10 cellular contexts compared by ENCODE assay signal in genomic region chr22:47918276-47918928, GRCh38.
A peak's percentile ranks its signal among the peaks of the same experiment; 100 is the strongest.
DNase-seq lines count a peak whose midpoint lies in the region; ATAC-seq and TF ChIP-seq lines count a peak whose summit lies in the region.
"Had no signal": no experiment of that assay in that cellular context is flagged by ENCODE, and none has a peak within 500 bp of the region (broad histone marks: within the 10 kb centered on the region; RNA-seq: fewer than 3 reads in every experiment).

No MANE protein-coding gene starts in this region.

- peaks cover 8% of the 10 kb centered on the region; the same call in 1 of the 2 replicates for H3F3A ChIP-seq in DOHH2 (ENCODE audit: control insufficient read depth, insufficient read depth)

- no peaks in the 10 kb centered on the region for H3K27me3 ChIP-seq in DOHH2 (ENCODE audit: control insufficient read depth, low read length)

- H3K36me3 ChIP-seq in DOHH2 (ENCODE audit: control insufficient read depth, low read length), result peaks cover 13% of the 10 kb centered on the region; the same call in 1 of the 2 replicates

- H3K4me3 Mint-ChIP-seq in activated CD4-positive, alpha-beta memory T cell treated with anti-CD3 and anti-CD28 coated beads for 36 hours, result no peak overlapping the region
- H3K4me3 Mint-ChIP-seq in memory B cell, result no peak overlapping the region

- TF ChIP-seq CTCF in DOHH2 (IDR thresholded peaks at IDR 0.05; ENCODE audit: low read depth, low read length, poor library complexity, severe bottlenecking), result no peak

- peak overlapping the region; percentile 91 for H3K27ac ChIP-seq in DOHH2 (ENCODE audit: low read depth, low read length)
- H3K27ac ChIP-seq: C4-2B had no signal

- no peaks in the 10 kb centered on the region for H3K27me3 Mint-ChIP-seq in activated CD4-positive, alpha-beta memory T cell treated with anti-CD3 and anti-CD28 coated beads for 36 hours
- H3K27me3 Mint-ChIP-seq in memory B cell, result peaks cover 2% of the 10 kb centered on the region

- H3K9me2 ChIP-seq in DOHH2 (replicated peaks; ENCODE audit: control insufficient read depth, low read length), result no peaks in the 10 kb centered on the region

- no peak overlapping the region for H3K27ac Mint-ChIP-seq in activated CD4-positive, alpha-beta memory T cell treated with anti-CD3 and anti-CD28 coated beads for 36 hours
- H3K27ac Mint-ChIP-seq in memory B cell, result no peak overlapping the region

- CTCF ChIA-PET in activated CD4-positive, alpha-beta memory T cell treated with anti-CD3 and anti-CD28 coated beads for 36 hours (lab: Charles Lee), result no interaction called here

- peak overlapping the region; percentile 74 for H3K4me2 ChIP-seq in DOHH2 (ENCODE audit: low read length)

- no peaks in the 10 kb centered on the region for H3K9me3 Mint-ChIP-seq in activated CD4-positive, alpha-beta memory T cell treated with anti-CD3 and anti-CD28 coated beads for 36 hours
- H3K9me3 Mint-ChIP-seq in memory B cell, result no peaks in the 10 kb centered on the region

- no peaks in the 10 kb centered on the region for H3K36me3 Mint-ChIP-seq in activated CD4-positive, alpha-beta memory T cell treated with anti-CD3 and anti-CD28 coated beads for 36 hours
- no peaks in the 10 kb centered on the region for H3K36me3 Mint-ChIP-seq in memory B cell

- POLR2A ChIA-PET in activated CD4-positive, alpha-beta memory T cell treated with anti-CD3 and anti-CD28 coated beads for 36 hours (lab: Charles Lee), result no interaction called here

- intact Hi-C loops in activated CD4-positive, alpha-beta memory T cell treated with anti-CD3 and anti-CD28 coated beads for 36 hours (cut with micrococcal nuclease), result no loop called here

- peaks cover 7% of the 10 kb centered on the region for H3K4me1 Mint-ChIP-seq in activated CD4-positive, alpha-beta memory T cell treated with anti-CD3 and anti-CD28 coated beads for 36 hours (ENCODE audit: low read depth)
- H3K4me1 Mint-ChIP-seq in memory B cell, result peaks cover 5% of the 10 kb centered on the region

- H4K20me1 ChIP-seq in DOHH2 (ENCODE audit: control insufficient read depth, insufficient read depth, low read depth, low read length), result no peaks in the 10 kb centered on the region

- peaks cover 44% of the 10 kb centered on the region for H3K4me1 ChIP-seq in DOHH2 (ENCODE audit: control insufficient read depth, low read length)

- H3K79me2 ChIP-seq in DOHH2 (ENCODE audit: control insufficient read depth, low read length), result no peaks in the 10 kb centered on the region

- ATAC-seq in GM21786 (IDR thresholded peaks at IDR 0.05; ENCODE audit: unreplicated experiment) (peak; percentile 80), memory B cell (ENCODE audit: low read depth) (peak; percentile 74), GM21576 (IDR thresholded peaks at IDR 0.05; ENCODE audit: unreplicated experiment) (no peak), HG02763 (IDR thresholded peaks at IDR 0.05; ENCODE audit: unreplicated experiment) (no peak)

- H3K9me3 ChIP-seq in DOHH2 (ENCODE audit: control insufficient read depth, insufficient read depth, low read length), result no peaks in the 10 kb centered on the region

- peak; percentile 51 for DNase-seq in activated CD4-positive, alpha-beta memory T cell treated with anti-CD3 and anti-CD28 coated beads for 36 hours
- DNase-seq in memory B cell (ENCODE audit: low spot score in 2 of 2), result no peak
- DNase-seq in NCI-H2029 treated with DMSO at 0.1 percent for 48 hours (lab: John Stamatoyannopoulos, UW), result no peak
- no peak for DNase-seq in HuH-7.5 (ENCODE audit: low spot score)
- DNase-seq: aorta had no signal

- H3K4me3 ChIP-seq in DOHH2 (ENCODE audit: low read length), result peak overlapping the region; percentile 56

Comparison
In these comparisons a context has a peak if more than half of its experiments do, and no peak if none do; other contexts are left out.
1. ATAC-seq: peak in GM21786 (single experiment) and memory B cell (single experiment); none in GM21576 (single experiment) and HG02763 (single experiment).